ENCODE assay signal across 8 cellular contexts in genomic region chr4:87839309-87839946, GRCh38. TPM values are rescaled to one million over a fixed set of nuclear protein-coding genes. Genes with fewer than 3 reads are reported as not detected.
A peak's percentile ranks its signal among the peaks of the same experiment; 100 is the strongest.
DNase-seq lines count a peak whose midpoint lies in the region; FAIRE-seq and TF ChIP-seq lines count a peak whose summit lies in the region.

No MANE protein-coding gene starts in this region.

- no peaks in the 10 kb centered on the region for H3K9me2 ChIP-seq in OCI-LY1 (ENCODE audit: low read depth, low read length)

- H3F3A ChIP-seq in OCI-LY1 (ENCODE audit: insufficient read depth, low read length) = no peaks in the 10 kb centered on the region

- H4K91ac ChIP-seq in H1 (replicated peaks; ENCODE audit: insufficient read length, low read length) = no peak overlapping the region

- WGBS in H1 (ENCODE audit: extremely low coverage in 1 of 2, insufficient coverage in 1 of 2, insufficient read length in 1 of 2, insufficient replicate concordance in 2 of 2, low coverage in 1 of 2, low lambda C conversion rate in 2 of 2, missing lambda C conversion rate in 1 of 2), 2 experiments = 8% methylated on average over 5 of the region's 5 CpGs; no CpG with 5 or more reads in 1 of the 2 experiments

- no peak overlapping the region for H3K4me3 Mint-ChIP-seq in CD4-positive, alpha-beta memory T cell

- H2BK20ac ChIP-seq in H1 (ENCODE audit: low read length) = no peak overlapping the region

- TF ChIP-seq CTCF in OCI-LY1 (IDR thresholded peaks at IDR 0.05; ENCODE audit: low read length) (peak; percentile 65), H1 (IDR thresholded peaks at IDR 0.05; ENCODE audit: control extremely low read depth in 1 of 3, insufficient read depth in 1 of 3, low read depth in 1 of 3, low read length in 3 of 3) (peak in 2 of 3 experiments; percentile 57 to 66; a peak in 3 of 4 replicates), GM13976 (IDR thresholded peaks at IDR 0.05; ENCODE audit: borderline replicate concordance, control extremely low read depth, extremely low read depth, insufficient read depth, missing control alignments) (no peak)

- H4K5ac ChIP-seq in H1 (ENCODE audit: insufficient read length, low read depth, low read length) = no peak overlapping the region

- peak; percentile 83 to 86 for TF ChIP-seq RAD21 in H1 (IDR thresholded peaks at IDR 0.05 in 1 of 2, conservative IDR thresholded peaks at IDR 0.05 in 1 of 2; ENCODE audit: low read depth in 2 of 2, low read length in 2 of 2)

- H3K36me3 Mint-ChIP-seq in CD4-positive, alpha-beta memory T cell = no peaks in the 10 kb centered on the region

- FAIRE-seq in H1 (lab: Jason Lieb, UNC) = peak; percentile 88

- H3K27me3 Mint-ChIP-seq in CD4-positive, alpha-beta memory T cell = peaks cover 12 to 19% of the 10 kb centered on the region in 2 donors

- H3K4me2 ChIP-seq in OCI-LY1 (ENCODE audit: low read length) = no peak overlapping the region
- H3K4me2 ChIP-seq in H1 (ENCODE audit: insufficient read depth in 1 of 2, low read depth in 2 of 2, low read length in 2 of 2) = no peak overlapping the region; a peak in 1 of 4 replicates

- H3K27ac ChIP-seq in OCI-LY1 (ENCODE audit: low read depth, low read length, poor library complexity, severe bottlenecking) = no peak overlapping the region
- no peak overlapping the region for H3K27ac ChIP-seq in H1 (ENCODE audit: low read depth, low read length)
- H3K27ac ChIP-seq in CD4-positive, alpha-beta memory T cell (ENCODE audit: low read depth, low read length) = no peak overlapping the region

- no peak for TF ChIP-seq POLR2A in H1 (IDR thresholded peaks at IDR 0.05; ENCODE audit: control extremely low read depth in 1 of 2, low read depth in 2 of 2, low read length in 2 of 2)

- no peaks in the 10 kb centered on the region for H3K79me2 ChIP-seq in OCI-LY1 (ENCODE audit: insufficient read depth, low read length)
- no peaks in the 10 kb centered on the region for H3K79me2 ChIP-seq in H1 (ENCODE audit: control insufficient read depth in 1 of 2, insufficient read depth in 2 of 2, low read length in 2 of 2)

- H3K79me1 ChIP-seq in H1 (ENCODE audit: low read depth, low read length) = no peaks in the 10 kb centered on the region

- H3K23ac ChIP-seq in H1 (ENCODE audit: insufficient read length) = no peak overlapping the region

- CTCF ChIA-PET in HEK293T (lab: Yijun Ruan, JAX) (interaction anchor here (0.5 to 3.8 kb wide), 5 partner anchors 10 to 295 kb away, joined by 3 to 19 read pairs (median 3); no protein-coding TSS in a partner anchor), H1 (lab: Charles Lee; ENCODE audit: partially characterized antibody) (interaction anchor here (0.6 to 7.0 kb wide), 52 partner anchors 9 to 492 kb away, joined by 3 to 109 read pairs (median 5); partner anchors contain the start of genes DMP1 and SPARCL1)
- CTCF ChIA-PET in CD4-positive, alpha-beta memory T cell (lab: Charles Lee; ENCODE audit: partially characterized antibody) = interaction anchor here (2.8 to 3.9 kb wide), 2 partner anchors 9 to 14 kb away, joined by 8 to 24 read pairs; no protein-coding TSS in a partner anchor

- H2BK120ac ChIP-seq in H1 (replicated peaks; ENCODE audit: low read depth, low read length) = peak overlapping the region; percentile 16

- no peak for TF ChIP-seq EP300 in H1 (IDR thresholded peaks at IDR 0.05; ENCODE audit: borderline replicate concordance in 1 of 2, low read depth in 2 of 2, low read length in 2 of 2)

- H3K4me3 ChIP-seq in OCI-LY1 (ENCODE audit: low read depth, low read length, poor library complexity, severe bottlenecking) = no peak overlapping the region
- H3K4me3 ChIP-seq in H1 (ENCODE audit: extremely low read depth in 1 of 4, insufficient read depth in 2 of 4, low read depth in 3 of 4, low read length in 4 of 4) = no peak overlapping the region
- no peak overlapping the region for H3K4me3 ChIP-seq in CD4-positive, alpha-beta memory T cell (ENCODE audit: low read length in 2 of 2)

- H2AFZ ChIP-seq in OCI-LY1 (ENCODE audit: low read length) = no peak overlapping the region
- peak overlapping the region; percentile 54; the same call in 1 of the 2 replicates for H2AFZ ChIP-seq in H1 (ENCODE audit: low read length)

- H3K36me3 ChIP-seq in OCI-LY1 (ENCODE audit: insufficient read depth, low read length) (no peaks in the 10 kb centered on the region), H1 (ENCODE audit: control insufficient read depth in 2 of 4, insufficient read depth in 4 of 4, low read length in 3 of 4) (no peaks in the 10 kb centered on the region)
- H3K36me3 ChIP-seq in CD4-positive, alpha-beta memory T cell (ENCODE audit: insufficient read depth, low read length) = no peaks in the 10 kb centered on the region

- no peak overlapping the region for H2BK12ac ChIP-seq in H1 (ENCODE audit: low read depth, low read length)

- H2BK5ac ChIP-seq in H1 (ENCODE audit: low read depth, low read length) = no peak overlapping the region

- H3K23me2 ChIP-seq in H1 (ENCODE audit: low read depth, low read length) = no peaks in the 10 kb centered on the region

- H4K8ac ChIP-seq in H1 (ENCODE audit: extremely low read depth, insufficient read depth, low read length) = no peak overlapping the region

- POLR2A ChIA-PET in HEK293T (lab: Yijun Ruan, JAX) = no interaction called here
- POLR2A ChIA-PET in H1 (lab: Charles Lee; ENCODE audit: partially characterized antibody) = interaction anchor here (1.3 to 1.4 kb wide), 2 partner anchors 160 to 170 kb away, joined by 3 to 11 read pairs; no protein-coding TSS in a partner anchor
- POLR2A ChIA-PET in CD4-positive, alpha-beta memory T cell (lab: Charles Lee; ENCODE audit: partially characterized antibody) = no interaction called here

- H3K14ac ChIP-seq in H1 (ENCODE audit: insufficient read length) = no peak overlapping the region

- no peak overlapping the region for H2BK15ac ChIP-seq in H1 (ENCODE audit: low read length)

- no peak overlapping the region for H2AK5ac ChIP-seq in H1 (ENCODE audit: low read depth, low read length)

- H3K9me3 ChIP-seq in OCI-LY1 (ENCODE audit: low read length) (no peaks in the 10 kb centered on the region), H1 (ENCODE audit: insufficient read depth in 2 of 2, low read depth in 1 of 2, low read length in 1 of 2) (no peaks in the 10 kb centered on the region)
- no peaks in the 10 kb centered on the region for H3K9me3 ChIP-seq in CD4-positive, alpha-beta memory T cell (ENCODE audit: control insufficient read depth in 1 of 2, low read length in 2 of 2)

- H3K18ac ChIP-seq in H1 (ENCODE audit: extremely low read depth, low read length) = no peak overlapping the region

- H3K4ac ChIP-seq in H1 (replicated peaks; ENCODE audit: insufficient read length, low read depth, low read length) = no peak overlapping the region

- H3K9me3 Mint-ChIP-seq in CD4-positive, alpha-beta memory T cell = no peaks in the 10 kb centered on the region

- no peaks in the 10 kb centered on the region for H4K20me1 ChIP-seq in OCI-LY1 (ENCODE audit: insufficient read depth, low read length)
- no peaks in the 10 kb centered on the region for H4K20me1 ChIP-seq in H1 (replicated peaks in 1 of 2; ENCODE audit: control insufficient read depth in 1 of 2, insufficient read depth in 2 of 2, low read length in 2 of 2)

- H3K56ac ChIP-seq in H1 (replicated peaks; ENCODE audit: insufficient read length, low read depth, low read length) = no peak overlapping the region

- no peaks in the 10 kb centered on the region for H3K4me1 Mint-ChIP-seq in CD4-positive, alpha-beta memory T cell

- intact Hi-C loops in CD4-positive, alpha-beta memory T cell (cut with micrococcal nuclease) = loop anchor here (5.0 to 10.0 kb wide), 2 partner anchors 342 to 465 kb away; no protein-coding TSS in a partner anchor

- DNase-seq in NCI-H2171 treated with DMSO at 0.1 percent for 48 hours (lab: John Stamatoyannopoulos, UW) (peak; percentile 17), NCI-H2171 (lab: John Stamatoyannopoulos, UW) (no peak), HEK293T (ENCODE audit: extremely low spot score) (peak; percentile 50), H1 (ENCODE audit: low read depth in 1 of 2, low spot score in 2 of 2) (no peak), midbrain (lab: John Stamatoyannopoulos, UW) (peak; percentile 59), GM13976 (ENCODE audit: low spot score) (no peak)
- no peak for DNase-seq in CD4-positive, alpha-beta memory T cell

- no peaks in the 10 kb centered on the region for H3K27me3 ChIP-seq in OCI-LY1 (ENCODE audit: insufficient read depth, low read length)
- H3K27me3 ChIP-seq in H1 (replicated peaks in 1 of 4; ENCODE audit: control insufficient read depth in 3 of 4, extremely low read depth in 1 of 4, insufficient read depth in 3 of 4, low read length in 3 of 4) = no peaks in the 10 kb centered on the region
- no peaks in the 10 kb centered on the region for H3K27me3 ChIP-seq in CD4-positive, alpha-beta memory T cell (ENCODE audit: insufficient read depth, low read length)

- H3K4me1 ChIP-seq in OCI-LY1 (ENCODE audit: insufficient read depth, low read length, severe bottlenecking) (no peaks in the 10 kb centered on the region), H1 (replicated peaks in 1 of 4; ENCODE audit: control insufficient read depth in 3 of 4, insufficient read depth in 4 of 4, low read length in 3 of 4) (peaks cover 0 to 10% (median 4%) of the 10 kb centered on the region in 4 experiments; a peak in 5 of 7 replicates)
- H3K4me1 ChIP-seq in CD4-positive, alpha-beta memory T cell (ENCODE audit: insufficient read depth, low read length) = no peaks in the 10 kb centered on the region

- H3K27ac Mint-ChIP-seq in CD4-positive, alpha-beta memory T cell = no peak overlapping the region

- in situ Hi-C loops in GM13976 (cut with MboI; ENCODE audit: low sequenced_read_pairs, unreplicated experiment) = no loop called here

- H3K9ac ChIP-seq in OCI-LY1 (ENCODE audit: low read length) = no peak overlapping the region
- no peak overlapping the region for H3K9ac ChIP-seq in H1 (replicated peaks in 1 of 4; ENCODE audit: extremely low read depth in 1 of 4, low read depth in 3 of 4, low read length in 3 of 4)

RNA-seq across cellular contexts. Expression of gene MEPE, which starts 6.7 kb away (rescaled TPM):
- total RNA-seq in H1 (2021; fragmentation: NEBNext Ultra II Directional; extraction: Animal tissue kit (Norgen Biotek cat#: 25700)) = not detected in 2 replicates
- polyA plus RNA-seq in H1 (2011; rRNA removed) = not detected in 2 replicates
- polyA plus RNA-seq in H1 (2011; cell fraction: cytosol; rRNA removed) = not detected
- not detected for polyA plus RNA-seq in H1 (2011; cell fraction: nucleus; rRNA removed)
- polyA plus RNA-seq in H1 (2012, experiment 1 of 2) = not detected in 4 replicates
- polyA plus RNA-seq in H1 (2012, experiment 2 of 2) = not detected
- not detected for polyA plus RNA-seq in H1 (2013, experiment 1 of 2)
- 0.02 TPM for polyA plus RNA-seq in H1 (2013, experiment 2 of 2)
- polyA minus RNA-seq in H1 (2011; rRNA and poly(A)+ RNA removed) = not detected in 2 replicates
- not detected for polyA minus RNA-seq in H1 (2011; cell fraction: cytosol; rRNA and poly(A)+ RNA removed)
- polyA minus RNA-seq in H1 (2011; cell fraction: nucleus; rRNA and poly(A)+ RNA removed) = not detected
- not detected for total RNA-seq in CD4-positive, alpha-beta memory T cell
- not detected for polyA plus RNA-seq in CD4-positive, alpha-beta memory T cell

RNA-seq across cellular contexts. Expression of gene IBSP, which starts 40.1 kb away (rescaled TPM):
- total RNA-seq in H1 (2021; fragmentation: NEBNext Ultra II Directional; extraction: Animal tissue kit (Norgen Biotek cat#: 25700)) = 0.21 TPM in 1 of 2 replicates, not detected in the other
- polyA plus RNA-seq in H1 (2011; rRNA removed) = not detected in 2 replicates
- not detected for polyA plus RNA-seq in H1 (2011; cell fraction: cytosol; rRNA removed)
- polyA plus RNA-seq in H1 (2011; cell fraction: nucleus; rRNA removed) = not detected
- polyA plus RNA-seq in H1 (2012, experiment 1 of 2) = not detected in 4 replicates
- polyA plus RNA-seq in H1 (2012, experiment 2 of 2) = not detected
- not detected for polyA plus RNA-seq in H1 (2013, experiment 1 of 2)
- polyA plus RNA-seq in H1 (2013, experiment 2 of 2) = not detected
- not detected in 2 replicates for polyA minus RNA-seq in H1 (2011; rRNA and poly(A)+ RNA removed)
- polyA minus RNA-seq in H1 (2011; cell fraction: cytosol; rRNA and poly(A)+ RNA removed) = not detected
- not detected for polyA minus RNA-seq in H1 (2011; cell fraction: nucleus; rRNA and poly(A)+ RNA removed)
- not detected for total RNA-seq in CD4-positive, alpha-beta memory T cell
- not detected for polyA plus RNA-seq in CD4-positive, alpha-beta memory T cell

Comparison
In these comparisons a context has a peak if more than half of its experiments do, and no peak if none do; other contexts are left out.
1. DNase-seq: peak in NCI-H2171 treated with DMSO at 0.1 percent for 48 hours (single experiment), HEK293T (single experiment) and midbrain (single experiment); none in NCI-H2171 (single experiment), H1 (0 of 2), GM13976 (single experiment) and CD4-positive, alpha-beta memory T cell (0 of 5).